ENCODE assay signal across 8 cellular contexts in the genomic region with DNA sequence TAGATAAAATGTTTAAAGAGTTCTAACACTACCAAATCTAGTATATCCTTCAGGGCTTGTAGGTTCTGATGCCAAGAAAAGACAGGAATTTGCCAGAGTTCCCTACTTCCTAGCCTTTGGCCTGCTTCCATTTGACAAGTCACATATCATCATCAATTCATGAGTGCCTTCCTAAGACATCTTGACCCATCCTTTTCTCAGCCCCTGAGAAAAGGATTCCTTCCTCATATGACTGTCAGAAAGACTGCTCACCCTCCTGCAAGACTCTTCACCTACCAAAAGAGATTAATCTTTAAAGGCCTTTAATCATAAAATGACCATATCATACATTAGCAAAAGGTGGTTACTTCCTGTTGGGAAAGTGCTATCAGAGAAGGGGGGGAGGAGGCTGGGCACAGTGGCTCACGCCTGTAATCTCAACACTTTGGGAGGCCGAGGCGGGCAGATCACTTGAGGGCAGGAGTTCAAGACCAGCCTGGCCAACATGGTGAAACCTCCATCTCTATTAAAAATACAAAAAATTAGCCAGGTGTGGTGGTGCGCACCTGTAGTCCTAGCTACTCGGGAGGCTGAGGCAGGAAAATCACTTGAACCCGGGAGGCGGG. TPM values are rescaled to one million over a fixed set of nuclear protein-coding genes. Genes with fewer than 3 reads are reported as not detected.
DNase-seq lines count a peak whose midpoint lies in the region; ATAC-seq, FAIRE-seq and TF ChIP-seq lines count a peak whose summit lies in the region.
"Not testable (repeated sequence)": the region's sequence is repeated elsewhere in the genome, so short reads cannot be mapped to it uniquely, and the experiment has no call there.

No MANE protein-coding gene starts in this region.

- 94 to 100% methylated on average over 5 to 7 of the region's 7 CpGs for WGBS in endodermal cell (ENCODE audit: insufficient coverage in 1 of 2, insufficient read length in 1 of 2), 2 experiments

- H3K4me3 Mint-ChIP-seq in endodermal cell, result not testable (repeated sequence)
- H3K4me3 Mint-ChIP-seq in naive thymus-derived CD4-positive, alpha-beta T cell, result peak overlapping the region in 6 of 10 donors; percentile 17 to 47 (median 32)

- H3K4me3 ChIP-seq in RWPE2 (ENCODE audit: severe bottlenecking); ascending aorta; endodermal cell (ENCODE audit: low read length); naive thymus-derived CD4-positive, alpha-beta T cell (ENCODE audit: low read length); skin epidermis; vagina: not testable (repeated sequence)
- H3K4me3 ChIP-seq in keratinocyte (ENCODE audit: control insufficient read depth in 2 of 3, extremely low read depth in 1 of 3, insufficient read depth in 2 of 3, low read depth in 1 of 3, low read length in 3 of 3), result peak overlapping the region in 1 of 3 experiments; percentile 73

- intact Hi-C loops in ascending aorta (cut with DNase I), result loop anchor here (10.0 kb wide), 2 partner anchors 162 to 348 kb away; partner anchors contain the start of genes ARL5A and FMNL2
- intact Hi-C loops in naive thymus-derived CD4-positive, alpha-beta T cell (cut with micrococcal nuclease), result loop anchor here in 1 of 2 donors (10.0 kb wide), 2 partner anchors 162 to 748 kb away; partner anchors contain the start of gene FMNL2
- intact Hi-C loops in vagina (cut with DNase I), result not testable (repeated sequence)

- H3K4me1 ChIP-seq in RWPE2 (ENCODE audit: insufficient read depth, poor library complexity, severe bottlenecking), result peaks cover 34% of the 10 kb centered on the region
- peaks cover 3 to 24% of the 10 kb centered on the region in 2 donors for H3K4me1 ChIP-seq in ascending aorta
- not testable (repeated sequence) for H3K4me1 ChIP-seq in endodermal cell (ENCODE audit: control insufficient read depth, insufficient read depth, low read length)
- peaks cover 19% of the 10 kb centered on the region for H3K4me1 ChIP-seq in keratinocyte (ENCODE audit: control insufficient read depth, extremely low read depth, insufficient read depth, low read length)
- H3K4me1 ChIP-seq in naive thymus-derived CD4-positive, alpha-beta T cell (ENCODE audit: control insufficient read depth in 2 of 2, insufficient read depth in 2 of 2, low read length in 2 of 2), result peaks cover under 1 to 14% of the 10 kb centered on the region in 2 donors
- H3K4me1 ChIP-seq in vagina, result peaks cover 57% of the 10 kb centered on the region

- CTCF ChIA-PET in naive thymus-derived CD4-positive, alpha-beta T cell (lab: Charles Lee), result interaction anchor here (0.7 kb wide), 1 partner anchor 8 kb away, joined by 4 read pairs; no protein-coding TSS in a partner anchor

- H3K4me2 ChIP-seq in keratinocyte (ENCODE audit: control insufficient read depth, extremely low read depth, insufficient read depth, low read depth, low read length), result peak overlapping the region; percentile 94

- not testable (repeated sequence) for TF ChIP-seq CTCF in RWPE2 (IDR thresholded peaks at IDR 0.05; ENCODE audit: poor library complexity, severe bottlenecking); ascending aorta (IDR thresholded peaks at IDR 0.05); endodermal cell (conservative IDR thresholded peaks at IDR 0.05); keratinocyte (optimal IDR thresholded peaks at IDR 0.05 in 1 of 3, IDR thresholded peaks at IDR 0.05 in 1 of 3, conservative IDR thresholded peaks at IDR 0.05 in 1 of 3; ENCODE audit: extremely low read depth in 1 of 3, insufficient read depth in 2 of 3, low read length in 3 of 3); vagina (IDR thresholded peaks at IDR 0.05)

- not testable (repeated sequence) for H3K27me3 ChIP-seq in RWPE2 (ENCODE audit: insufficient read depth, poor library complexity, severe bottlenecking); ascending aorta; endodermal cell (ENCODE audit: control insufficient read depth, insufficient read depth, low read length, poor library complexity, severe bottlenecking); keratinocyte (ENCODE audit: control insufficient read depth, extremely low read depth, insufficient read depth, low read length); naive thymus-derived CD4-positive, alpha-beta T cell (ENCODE audit: control insufficient read depth in 2 of 2, insufficient read depth in 2 of 2, low read length in 2 of 2); vagina

- not testable (repeated sequence) for H3K36me3 Mint-ChIP-seq in endodermal cell (ENCODE audit: low read depth)
- peaks cover 0 to 12% (median 6%) of the 10 kb centered on the region in 5 donors for H3K36me3 Mint-ChIP-seq in naive thymus-derived CD4-positive, alpha-beta T cell

- DNase-seq in EH (ENCODE audit: low read depth), result peak; percentile 38
- DNase-seq in RWPE2 (ENCODE audit: low spot score); ascending aorta (ENCODE audit: low spot score in 2 of 2); endodermal cell; keratinocyte (ENCODE audit: low read depth, low spot score); naive thymus-derived CD4-positive, alpha-beta T cell; vagina (ENCODE audit: extremely low spot score in 2 of 2): not testable (repeated sequence)

- not testable (repeated sequence) for H3K36me3 ChIP-seq in RWPE2 (ENCODE audit: low read depth); ascending aorta; endodermal cell (ENCODE audit: control insufficient read depth, insufficient read depth, low read length); keratinocyte (ENCODE audit: control insufficient read depth in 2 of 2, extremely low read depth in 1 of 2, insufficient read depth in 2 of 2, low read length in 2 of 2); naive thymus-derived CD4-positive, alpha-beta T cell (ENCODE audit: control insufficient read depth in 2 of 3, insufficient read depth in 3 of 3, low read length in 3 of 3); vagina

- H3K9me3 ChIP-seq in RWPE2 (ENCODE audit: severe bottlenecking); ascending aorta; endodermal cell (ENCODE audit: control insufficient read depth, low read length); keratinocyte (ENCODE audit: control insufficient read depth, low read depth, low read length); naive thymus-derived CD4-positive, alpha-beta T cell (ENCODE audit: control insufficient read depth in 2 of 3, low read length in 3 of 3); vagina: not testable (repeated sequence)

- H3K27ac ChIP-seq in RWPE2 (ENCODE audit: poor library complexity, severe bottlenecking) (peak overlapping the region; percentile 78), ascending aorta (peak overlapping the region; percentile 68 to 72), keratinocyte (ENCODE audit: control insufficient read depth, insufficient read depth, low read length) (peak overlapping the region; percentile 77), skin epidermis (peak overlapping the region in 13 of 21 experiments; percentile 2 to 73 (median 54)), vagina (peak overlapping the region; percentile 6)
- not testable (repeated sequence) for H3K27ac ChIP-seq in endodermal cell (ENCODE audit: low read depth, low read length); naive thymus-derived CD4-positive, alpha-beta T cell (ENCODE audit: low read depth, low read length)

- H3K27me3 Mint-ChIP-seq in endodermal cell (ENCODE audit: insufficient read depth); naive thymus-derived CD4-positive, alpha-beta T cell: not testable (repeated sequence)

- TF ChIP-seq POLR2A in vagina (IDR thresholded peaks at IDR 0.05), result not testable (repeated sequence)

- peaks cover 17% of the 10 kb centered on the region for H3K4me1 Mint-ChIP-seq in endodermal cell
- peaks cover 29 to 70% (median 57%) of the 10 kb centered on the region in 7 donors for H3K4me1 Mint-ChIP-seq in naive thymus-derived CD4-positive, alpha-beta T cell

- not testable (repeated sequence) for H4K20me1 ChIP-seq in keratinocyte (ENCODE audit: control insufficient read depth, extremely low read depth, insufficient read depth, low read length)

- ATAC-seq in RWPE2 (ENCODE audit: low read depth); naive thymus-derived CD4-positive, alpha-beta T cell: not testable (repeated sequence)

- not testable (repeated sequence) for FAIRE-seq in keratinocyte (lab: Jason Lieb, UNC)

- H3K27ac Mint-ChIP-seq in endodermal cell, result peak overlapping the region; percentile 21
- H3K27ac Mint-ChIP-seq in naive thymus-derived CD4-positive, alpha-beta T cell, result peak overlapping the region in 3 of 9 donors; percentile 39 to 99 (median 44)

- H3K9me1 ChIP-seq in keratinocyte (ENCODE audit: control insufficient read depth, extremely low read depth, insufficient read depth, low read length), result not testable (repeated sequence)

- H3K79me2 ChIP-seq in keratinocyte (ENCODE audit: control insufficient read depth, insufficient read depth, low read length), result peaks cover 61% of the 10 kb centered on the region

- dilution Hi-C loops in keratinocyte (cut with MboI; ENCODE audit: extremely low pct_ligation_motif_present, low sequenced_read_pairs), result not testable (repeated sequence)

- H3K9me3 Mint-ChIP-seq in endodermal cell, result peaks cover 13% of the 10 kb centered on the region
- H3K9me3 Mint-ChIP-seq in naive thymus-derived CD4-positive, alpha-beta T cell, result not testable (repeated sequence)

- peak overlapping the region; percentile 83 for H2AFZ ChIP-seq in keratinocyte (ENCODE audit: control insufficient read depth, low read length)

- not testable (repeated sequence) for H3K9ac ChIP-seq in endodermal cell (ENCODE audit: extremely low read depth, low read length, poor library complexity, severe bottlenecking); keratinocyte (ENCODE audit: control insufficient read depth, extremely low read depth, insufficient read depth, low read length)

- POLR2A ChIA-PET in naive thymus-derived CD4-positive, alpha-beta T cell (lab: Charles Lee), result interaction anchor here (0.7 to 1.4 kb wide), 2 partner anchors 37 to 548 kb away, joined by 3 read pairs; no protein-coding TSS in a partner anchor

RNA-seq across cellular contexts. Expression of gene STAM2, which starts 3.3 kb away (rescaled TPM):
- 4.0 TPM for total RNA-seq in ascending aorta
- 10 to 100 TPM; 21.5 to 30.9 TPM for total RNA-seq in endodermal cell
- 17.1 TPM for polyA plus RNA-seq in endodermal cell (2013, experiment 1 of 2)
- 18.5 TPM for polyA plus RNA-seq in endodermal cell (2013, experiment 2 of 2)
- polyA plus RNA-seq in keratinocyte, result 11.7 to 20.7 TPM (median 17.1 TPM) in 3 replicates
- polyA plus RNA-seq in keratinocyte (2011; ENCODE audit: low read depth), result 16.0 TPM
- 6.6 and 11.3 TPM in 2 replicates for polyA plus RNA-seq in keratinocyte (2011; cell fraction: cytosol; rRNA removed)
- 17.0 and 20.2 TPM in 2 replicates for polyA plus RNA-seq in keratinocyte (2011; cell fraction: nucleus; rRNA removed)
- 9.8 and 12.2 TPM in 2 replicates for polyA plus RNA-seq in keratinocyte (2012; ENCODE audit: low replicate concordance)
- 11.0 to 22.6 TPM (median 22.2 TPM) in 3 replicates for polyA minus RNA-seq in keratinocyte
- 21.9 TPM for polyA minus RNA-seq in keratinocyte (2011; cell fraction: cytosol; rRNA and poly(A)+ RNA removed)
- polyA minus RNA-seq in keratinocyte (2011; cell fraction: nucleus; rRNA and poly(A)+ RNA removed), result 12.8 and 27.2 TPM in 2 replicates
- 10 to 100 TPM; 12.6 to 22.2 (median 20.0) TPM for total RNA-seq in naive thymus-derived CD4-positive, alpha-beta T cell
- 1 to 10 TPM; 2.6 to 3.4 TPM for polyA plus RNA-seq in naive thymus-derived CD4-positive, alpha-beta T cell
- 27.5 TPM for total RNA-seq in vagina
